1 cellular context compared by ENCODE assay signal in genomic region chr1:11384170-11384554, GRCh38.
A peak's percentile ranks its signal among the peaks of the same experiment; 100 is the strongest.
TF ChIP-seq lines count a peak whose summit lies in the region.

No MANE protein-coding gene starts in this region.

TF ChIP-seq in GM12878, 131 proteins besides CTCF, POLR2A, EP300 and RAD21 (continued from another document):
- no peak for TF ChIP-seq PRDM15 (CRISPR knock-in tag; IDR thresholded peaks at IDR 0.05)
- TF ChIP-seq CEBPZ (IDR thresholded peaks at IDR 0.05; ENCODE audit: low read depth, low read length) = no peak
- TF ChIP-seq NFXL1 (IDR thresholded peaks at IDR 0.05; ENCODE audit: borderline replicate concordance) = no peak
- TF ChIP-seq IRF4 (IDR thresholded peaks at IDR 0.05; ENCODE audit: low read depth, low read length) = no peak
- TF ChIP-seq NBN (IDR thresholded peaks at IDR 0.05) = no peak
- TF ChIP-seq WRNIP1 (IDR thresholded peaks at IDR 0.05; ENCODE audit: borderline replicate concordance, low read depth, low read length) = no peak
- TF ChIP-seq TARDBP (IDR thresholded peaks at IDR 0.05; ENCODE audit: borderline replicate concordance) = no peak
- no peak for TF ChIP-seq E2F4 (IDR thresholded peaks at IDR 0.05; ENCODE audit: low read depth, low read length)
- TF ChIP-seq IKZF2 (IDR thresholded peaks at IDR 0.05) = peak; percentile 59 to 67; a peak in 3 of 4 replicates
- TF ChIP-seq FOXM1 (IDR thresholded peaks at IDR 0.05; ENCODE audit: low read depth, low read length) = no peak
- TF ChIP-seq PAX5 (IDR thresholded peaks at IDR 0.05; ENCODE audit: borderline replicate concordance, low read depth, low read length) = no peak
- no peak for TF ChIP-seq GABPA (IDR thresholded peaks at IDR 0.05; ENCODE audit: low read depth)
- no peak for TF ChIP-seq ZNF274 (IDR thresholded peaks at IDR 0.05; ENCODE audit: insufficient read depth, insufficient read length)
- peak; percentile 94 for TF ChIP-seq PKNOX1 (IDR thresholded peaks at IDR 0.05)
- TF ChIP-seq IKZF1 (conservative IDR thresholded peaks at IDR 0.05) = 0 out of 2 replicates have a peak, but pooled peaks have one; percentile 24
- no peak for TF ChIP-seq NFYA (IDR thresholded peaks at IDR 0.05; ENCODE audit: borderline replicate concordance, low read depth, low read length)
- TF ChIP-seq, protein P1, sequence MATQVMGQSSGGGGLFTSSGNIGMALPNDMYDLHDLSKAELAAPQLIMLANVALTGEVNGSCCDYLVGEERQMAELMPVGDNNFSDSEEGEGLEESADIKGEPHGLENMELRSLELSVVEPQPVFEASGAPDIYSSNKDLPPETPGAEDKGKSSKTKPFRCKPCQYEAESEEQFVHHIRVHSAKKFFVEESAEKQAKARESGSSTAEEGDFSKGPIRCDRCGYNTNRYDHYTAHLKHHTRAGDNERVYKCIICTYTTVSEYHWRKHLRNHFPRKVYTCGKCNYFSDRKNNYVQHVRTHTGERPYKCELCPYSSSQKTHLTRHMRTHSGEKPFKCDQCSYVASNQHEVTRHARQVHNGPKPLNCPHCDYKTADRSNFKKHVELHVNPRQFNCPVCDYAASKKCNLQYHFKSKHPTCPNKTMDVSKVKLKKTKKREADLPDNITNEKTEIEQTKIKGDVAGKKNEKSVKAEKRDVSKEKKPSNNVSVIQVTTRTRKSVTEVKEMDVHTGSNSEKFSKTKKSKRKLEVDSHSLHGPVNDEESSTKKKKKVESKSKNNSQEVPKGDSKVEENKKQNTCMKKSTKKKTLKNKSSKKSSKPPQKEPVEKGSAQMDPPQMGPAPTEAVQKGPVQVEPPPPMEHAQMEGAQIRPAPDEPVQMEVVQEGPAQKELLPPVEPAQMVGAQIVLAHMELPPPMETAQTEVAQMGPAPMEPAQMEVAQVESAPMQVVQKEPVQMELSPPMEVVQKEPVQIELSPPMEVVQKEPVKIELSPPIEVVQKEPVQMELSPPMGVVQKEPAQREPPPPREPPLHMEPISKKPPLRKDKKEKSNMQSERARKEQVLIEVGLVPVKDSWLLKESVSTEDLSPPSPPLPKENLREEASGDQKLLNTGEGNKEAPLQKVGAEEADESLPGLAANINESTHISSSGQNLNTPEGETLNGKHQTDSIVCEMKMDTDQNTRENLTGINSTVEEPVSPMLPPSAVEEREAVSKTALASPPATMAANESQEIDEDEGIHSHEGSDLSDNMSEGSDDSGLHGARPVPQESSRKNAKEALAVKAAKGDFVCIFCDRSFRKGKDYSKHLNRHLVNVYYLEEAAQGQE (IDR thresholded peaks at IDR 0.05; ENCODE audit: low read depth, low read length) = no peak
- no peak for TF ChIP-seq MTA3 (IDR thresholded peaks at IDR 0.05; ENCODE audit: borderline replicate concordance, low read length)
- TF ChIP-seq, protein P2, sequence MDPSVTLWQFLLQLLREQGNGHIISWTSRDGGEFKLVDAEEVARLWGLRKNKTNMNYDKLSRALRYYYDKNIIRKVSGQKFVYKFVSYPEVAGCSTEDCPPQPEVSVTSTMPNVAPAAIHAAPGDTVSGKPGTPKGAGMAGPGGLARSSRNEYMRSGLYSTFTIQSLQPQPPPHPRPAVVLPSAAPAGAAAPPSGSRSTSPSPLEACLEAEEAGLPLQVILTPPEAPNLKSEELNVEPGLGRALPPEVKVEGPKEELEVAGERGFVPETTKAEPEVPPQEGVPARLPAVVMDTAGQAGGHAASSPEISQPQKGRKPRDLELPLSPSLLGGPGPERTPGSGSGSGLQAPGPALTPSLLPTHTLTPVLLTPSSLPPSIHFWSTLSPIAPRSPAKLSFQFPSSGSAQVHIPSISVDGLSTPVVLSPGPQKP (IDR thresholded peaks at IDR 0.05; ENCODE audit: low read depth, low read length) = no peak
- no peak for TF ChIP-seq EED (IDR thresholded peaks at IDR 0.05; ENCODE audit: low read depth)
- TF ChIP-seq USF2 (IDR thresholded peaks at IDR 0.05; ENCODE audit: borderline replicate concordance, low read depth, low read length) = no peak; the same call in 1 of the 2 replicates
- 0 out of 2 replicates have a peak, but pooled peaks have one; percentile 23 for TF ChIP-seq JUNB (IDR thresholded peaks at IDR 0.05)
- no peak for TF ChIP-seq BCL11A (IDR thresholded peaks at IDR 0.05; ENCODE audit: low read depth, low read length)
- TF ChIP-seq, protein P3, sequence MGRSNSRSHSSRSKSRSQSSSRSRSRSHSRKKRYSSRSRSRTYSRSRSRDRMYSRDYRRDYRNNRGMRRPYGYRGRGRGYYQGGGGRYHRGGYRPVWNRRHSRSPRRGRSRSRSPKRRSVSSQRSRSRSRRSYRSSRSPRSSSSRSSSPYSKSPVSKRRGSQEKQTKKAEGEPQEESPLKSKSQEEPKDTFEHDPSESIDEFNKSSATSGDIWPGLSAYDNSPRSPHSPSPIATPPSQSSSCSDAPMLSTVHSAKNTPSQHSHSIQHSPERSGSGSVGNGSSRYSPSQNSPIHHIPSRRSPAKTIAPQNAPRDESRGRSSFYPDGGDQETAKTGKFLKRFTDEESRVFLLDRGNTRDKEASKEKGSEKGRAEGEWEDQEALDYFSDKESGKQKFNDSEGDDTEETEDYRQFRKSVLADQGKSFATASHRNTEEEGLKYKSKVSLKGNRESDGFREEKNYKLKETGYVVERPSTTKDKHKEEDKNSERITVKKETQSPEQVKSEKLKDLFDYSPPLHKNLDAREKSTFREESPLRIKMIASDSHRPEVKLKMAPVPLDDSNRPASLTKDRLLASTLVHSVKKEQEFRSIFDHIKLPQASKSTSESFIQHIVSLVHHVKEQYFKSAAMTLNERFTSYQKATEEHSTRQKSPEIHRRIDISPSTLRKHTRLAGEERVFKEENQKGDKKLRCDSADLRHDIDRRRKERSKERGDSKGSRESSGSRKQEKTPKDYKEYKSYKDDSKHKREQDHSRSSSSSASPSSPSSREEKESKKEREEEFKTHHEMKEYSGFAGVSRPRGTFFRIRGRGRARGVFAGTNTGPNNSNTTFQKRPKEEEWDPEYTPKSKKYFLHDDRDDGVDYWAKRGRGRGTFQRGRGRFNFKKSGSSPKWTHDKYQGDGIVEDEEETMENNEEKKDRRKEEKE (IDR thresholded peaks at IDR 0.05) = no peak
- TF ChIP-seq LARP7 (IDR thresholded peaks at IDR 0.05) = no peak
- no peak for TF ChIP-seq ZSCAN29 (IDR thresholded peaks at IDR 0.05)
- no peak for TF ChIP-seq MYC (IDR thresholded peaks at IDR 0.05; ENCODE audit: insufficient read depth, insufficient read length, insufficient replicate concordance, low read length, severe bottlenecking)
- TF ChIP-seq HCFC1 (IDR thresholded peaks at IDR 0.05; ENCODE audit: low read length) = no peak
- TF ChIP-seq, protein P4, sequence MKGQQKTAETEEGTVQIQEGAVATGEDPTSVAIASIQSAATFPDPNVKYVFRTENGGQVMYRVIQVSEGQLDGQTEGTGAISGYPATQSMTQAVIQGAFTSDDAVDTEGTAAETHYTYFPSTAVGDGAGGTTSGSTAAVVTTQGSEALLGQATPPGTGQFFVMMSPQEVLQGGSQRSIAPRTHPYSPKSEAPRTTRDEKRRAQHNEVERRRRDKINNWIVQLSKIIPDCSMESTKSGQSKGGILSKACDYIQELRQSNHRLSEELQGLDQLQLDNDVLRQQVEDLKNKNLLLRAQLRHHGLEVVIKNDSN (IDR thresholded peaks at IDR 0.05; ENCODE audit: borderline replicate concordance, extremely low read length, insufficient read depth, low read depth, low read length) = no peak
- TF ChIP-seq RCOR1 (conservative IDR thresholded peaks at IDR 0.05; ENCODE audit: low read depth, low read length) = no peak
